2 cellular contexts compared by ENCODE assay signal in the genomic region with DNA sequence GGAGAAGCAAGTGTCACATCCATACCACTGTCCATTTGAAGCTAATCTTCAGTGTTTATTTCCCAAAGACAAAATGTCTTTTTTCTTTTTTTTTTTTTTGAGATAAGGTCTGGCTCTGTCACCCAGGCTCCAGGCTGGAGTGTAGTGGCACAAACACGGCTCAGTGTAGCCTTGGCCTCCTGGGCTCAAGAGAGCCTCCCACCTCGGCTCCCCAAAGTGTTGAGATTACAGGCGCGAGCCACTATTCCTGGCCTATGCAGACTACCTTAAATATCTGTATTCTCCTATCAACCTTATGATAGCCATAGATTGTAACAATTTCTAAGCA.
A peak's percentile ranks its signal among the peaks of the same experiment; 100 is the strongest.
TF ChIP-seq lines count a peak whose summit lies in the region.

No MANE protein-coding gene starts in this region.

TF ChIP-seq in GM23338, 12 proteins besides CTCF, POLR2A, EP300 and RAD21:
- TF ChIP-seq NANOG (IDR thresholded peaks at IDR 0.05; ENCODE audit: borderline replicate concordance) (no peak), CREB1 (CRISPR knock-in tag; IDR thresholded peaks at IDR 0.05; ENCODE audit: low read depth) (no peak), JUNB (IDR thresholded peaks at IDR 0.05; ENCODE audit: unreplicated experiment) (no peak)

TF ChIP-seq in HepG2, 621 proteins besides CTCF, POLR2A, EP300 and RAD21:
- TF ChIP-seq LCORL (IDR thresholded peaks at IDR 0.05) (no peak), LCORL (CRISPR knock-in tag; IDR thresholded peaks at IDR 0.05) (no peak), MAZ (IDR thresholded peaks at IDR 0.05; ENCODE audit: borderline replicate concordance, low read depth, low read length) (0 out of 2 replicates have a peak, but pooled peaks have one; percentile 18), MAZ (CRISPR knock-in tag; IDR thresholded peaks at IDR 0.05; ENCODE audit: low read depth) (no peak)
